Comparison of ENCODE assay signal across 28 cellular contexts in genomic region chr18:42508683-42509347, GRCh38.
"Had no signal": no experiment of that assay in that cellular context is flagged by ENCODE, and none has a peak within 500 bp of the region (broad histone marks: within the 10 kb centered on the region; RNA-seq: fewer than 3 reads in every experiment).

No MANE protein-coding gene starts in this region.

- H3K9me3 Mint-ChIP-seq: activated B cell treated with CpG ODN at 0.5 μM for 24 hours; activated T-helper 2 cell treated with anti-CD3 and anti-CD28 coated beads, Interferon-gamma antibody, Interleukin-2, Interleukin-4, amounts not matched to agents 10 μg/mL and 5 μg/mL and 100 μg/mL, durations not matched to agents 14 hours and 24 hours and 36 hours; stimulated activated memory B cell treated with anti-CD40 and anti-IgM and Interleukin-4, amounts not matched to agents 10 μg/mL and 1 μg/mL and 100 μg/mL, for 72 hours; type B pancreatic cell had no signal

- H3K4me1 ChIP-seq: breast epithelium, gastroesophageal sphincter, neural progenitor cell, parathyroid adenoma, psoas muscle, sigmoid colon, uterus had no signal

- H3K27ac ChIP-seq: breast epithelium, gastroesophageal sphincter, neural progenitor cell, parathyroid adenoma, psoas muscle, sigmoid colon, uterus had no signal

- H3K27me3 ChIP-seq: breast epithelium, gastroesophageal sphincter, neural progenitor cell, sigmoid colon, uterus had no signal

- H3K9me3 ChIP-seq: breast epithelium, gastroesophageal sphincter, psoas muscle, sigmoid colon, uterus had no signal

- H3K4me3 Mint-ChIP-seq: activated B cell treated with CpG ODN at 0.5 μM for 24 hours; activated CD8-positive, alpha-beta T cell treated with anti-CD3 and anti-CD28 coated beads for 36 hours; naive thymus-derived CD4-positive, alpha-beta T cell; neural progenitor cell; stimulated activated memory B cell treated with anti-CD40 and anti-IgM and Interleukin-4, amounts not matched to agents 10 μg/mL and 1 μg/mL and 100 μg/mL, for 72 hours; stimulated activated naive CD8-positive, alpha-beta T cell treated with anti-CD3 and anti-CD28 coated beads, Interleukin-15, amount 100 ng/mL, for 72 hours; type B pancreatic cell had no signal

- ATAC-seq: activated CD8-positive, alpha-beta T cell treated with anti-CD3 and anti-CD28 coated beads for 36 hours; activated naive CD4-positive, alpha-beta T cell treated with anti-CD3 and anti-CD28 coated beads, Interleukin-2, amount 50 U/mL, for 72 hours; gastroesophageal sphincter; left cardiac atrium; naive thymus-derived CD4-positive, alpha-beta T cell; psoas muscle; stimulated activated memory B cell treated with anti-CD40 and anti-IgM and Interleukin-4, amounts not matched to agents 10 μg/mL and 1 μg/mL and 100 μg/mL, for 72 hours; stimulated activated naive CD8-positive, alpha-beta T cell treated with anti-CD3 and anti-CD28 coated beads, Interleukin-15, amount 100 ng/mL, for 72 hours had no signal

- H3K36me3 ChIP-seq: breast epithelium, gastroesophageal sphincter, neural progenitor cell, sigmoid colon, uterus had no signal

- H2AFZ ChIP-seq: neural progenitor cell, parathyroid adenoma had no signal

- DNase-seq: activated B cell treated with CpG ODN at 0.5 μM for 24 hours; activated CD4-positive, alpha-beta T cell treated with anti-CD3 and anti-CD28 coated beads, Interleukin-2, amount 50 U/mL, for 1 hour; activated CD8-positive, alpha-beta T cell treated with anti-CD3 and anti-CD28 coated beads for 36 hours; activated naive CD4-positive, alpha-beta T cell; activated T-cell treated with anti-CD3 and anti-CD28 coated beads, Interleukin-2, amount 50 U/mL, for 48 hours; central memory CD4-positive, alpha-beta T cell; hippocampal formation; left cardiac atrium; midbrain; naive thymus-derived CD4-positive, alpha-beta T cell; occipital lobe; psoas muscle; sigmoid colon; stimulated activated CD4-positive, alpha-beta T cell treated with anti-CD3 and anti-CD28 coated beads, Interleukin-1b, Interleukin-23, amount 100 ng/mL, for 48 hours; stimulated activated CD4-positive, alpha-beta T cell treated with anti-CD3 and anti-CD28 coated beads, Interleukin-4, amount 100 ng/mL, for 4 hours; stimulated activated CD8-positive, alpha-beta memory T cell treated with anti-CD3 and anti-CD28 coated beads, Interleukin-4, amount 100 ng/mL, for 48 hours; stimulated activated naive CD8-positive, alpha-beta T cell treated with anti-CD3 and anti-CD28 coated beads, Interleukin-15, amount 100 ng/mL, for 72 hours; substantia nigra; uterus had no signal

- H3K4me2 ChIP-seq: neural progenitor cell, smooth muscle cell had no signal

- H3K36me3 Mint-ChIP-seq: naive thymus-derived CD4-positive, alpha-beta T cell; neural progenitor cell; stimulated activated memory B cell treated with anti-CD40 and anti-IgM and Interleukin-4, amounts not matched to agents 10 μg/mL and 1 μg/mL and 100 μg/mL, for 72 hours; type B pancreatic cell had no signal

- H3K9ac ChIP-seq: neural progenitor cell, parathyroid adenoma had no signal

- H3K27ac Mint-ChIP-seq: activated B cell treated with CpG ODN at 0.5 μM for 24 hours; activated CD8-positive, alpha-beta T cell treated with anti-CD3 and anti-CD28 coated beads for 36 hours; activated naive CD4-positive, alpha-beta T cell treated with anti-CD3 and anti-CD28 coated beads, Interleukin-2, amount 50 U/mL, for 72 hours; activated T-helper 2 cell treated with anti-CD3 and anti-CD28 coated beads, Interferon-gamma antibody, Interleukin-2, Interleukin-4, amounts not matched to agents 10 μg/mL and 5 μg/mL and 100 μg/mL, durations not matched to agents 14 hours and 24 hours and 36 hours; naive thymus-derived CD4-positive, alpha-beta T cell; neural progenitor cell; stimulated activated memory B cell treated with anti-CD40 and anti-IgM and Interleukin-4, amounts not matched to agents 10 μg/mL and 1 μg/mL and 100 μg/mL, for 72 hours; stimulated activated naive CD8-positive, alpha-beta T cell treated with anti-CD3 and anti-CD28 coated beads, Interleukin-15, amount 100 ng/mL, for 72 hours; type B pancreatic cell had no signal

- H3K27me3 Mint-ChIP-seq: activated B cell treated with CpG ODN at 0.5 μM for 24 hours; activated CD8-positive, alpha-beta T cell treated with anti-CD3 and anti-CD28 coated beads for 36 hours; naive thymus-derived CD4-positive, alpha-beta T cell; stimulated activated memory B cell treated with anti-CD40 and anti-IgM and Interleukin-4, amounts not matched to agents 10 μg/mL and 1 μg/mL and 100 μg/mL, for 72 hours; stimulated activated naive CD8-positive, alpha-beta T cell treated with anti-CD3 and anti-CD28 coated beads, Interleukin-15, amount 100 ng/mL, for 72 hours; type B pancreatic cell had no signal

- H3K4me3 ChIP-seq: breast epithelium, gastroesophageal sphincter, neural progenitor cell, psoas muscle, sigmoid colon, smooth muscle cell, uterus had no signal

- H3K4me1 Mint-ChIP-seq: activated B cell treated with CpG ODN at 0.5 μM for 24 hours; naive thymus-derived CD4-positive, alpha-beta T cell; stimulated activated memory B cell treated with anti-CD40 and anti-IgM and Interleukin-4, amounts not matched to agents 10 μg/mL and 1 μg/mL and 100 μg/mL, for 72 hours; stimulated activated naive CD8-positive, alpha-beta T cell treated with anti-CD3 and anti-CD28 coated beads, Interleukin-15, amount 100 ng/mL, for 72 hours had no signal
